In genomic region chr9:109498195-109499060, GRCh38 we compare ENCODE assay signal across 1 cellular context.
TF ChIP-seq lines count a peak whose summit lies in the region.

PTPN3 (minus strand) TSS chr9:109498307; CDS start chr9:109463434, 34,873 bp downstream.

TF ChIP-seq in HepG2, 621 proteins besides CTCF, POLR2A, EP300 and RAD21 (continued from another document and continues in another):
- TF ChIP-seq SSRP1 (CRISPR knock-in tag; IDR thresholded peaks at IDR 0.05) (no peak), ZNF281 (CRISPR knock-in tag; IDR thresholded peaks at IDR 0.05; ENCODE audit: borderline replicate concordance) (no peak), ZNF558 (CRISPR knock-in tag; IDR thresholded peaks at IDR 0.05; ENCODE audit: borderline replicate concordance) (no peak), NBN (conservative IDR thresholded peaks at IDR 0.05) (no peak), SAP130 (CRISPR knock-in tag; IDR thresholded peaks at IDR 0.05; ENCODE audit: low read depth) (peak; percentile 29; the same call in 1 of the 2 replicates), PHF5A (CRISPR knock-in tag; IDR thresholded peaks at IDR 0.05; ENCODE audit: low read depth, unreplicated experiment) (no peak), FOXO4 (CRISPR knock-in tag; conservative IDR thresholded peaks at IDR 0.05) (0 out of 2 replicates have a peak, but pooled peaks have one; percentile 69), PRDM10 (CRISPR knock-in tag; IDR thresholded peaks at IDR 0.05; ENCODE audit: low read depth) (no peak), ZNF576 (CRISPR knock-in tag; IDR thresholded peaks at IDR 0.05) (no peak), TP53 (CRISPR knock-in tag; conservative IDR thresholded peaks at IDR 0.05) (0 out of 2 replicates have a peak, but pooled peaks have one; percentile 27), ZNF777 (CRISPR knock-in tag; IDR thresholded peaks at IDR 0.05) (peak; percentile 97), RAD51 (IDR thresholded peaks at IDR 0.05; ENCODE audit: borderline replicate concordance) (no peak), MAX (IDR thresholded peaks at IDR 0.05) (peak; percentile 26; the same call in 1 of the 2 replicates), EZH2 (conservative IDR thresholded peaks at IDR 0.05; ENCODE audit: low read depth, low read length) (peak; percentile 58; the same call in 1 of the 2 replicates), ZBTB7A (CRISPR knock-in tag; IDR thresholded peaks at IDR 0.05) (0 out of 2 replicates have a peak, but pooled peaks have one; percentile 18), HCFC1 (IDR thresholded peaks at IDR 0.05; ENCODE audit: low read depth, low read length) (no peak), ZNF343 (CRISPR knock-in tag; IDR thresholded peaks at IDR 0.05) (no peak), ATF7 (IDR thresholded peaks at IDR 0.05) (no peak), ATF7 (CRISPR knock-in tag; IDR thresholded peaks at IDR 0.05) (peak; percentile 56; the same call in 1 of the 2 replicates), MTA3 (CRISPR knock-in tag; IDR thresholded peaks at IDR 0.05) (no peak), ZBTB4 (CRISPR knock-in tag; IDR thresholded peaks at IDR 0.05; ENCODE audit: borderline replicate concordance) (no peak), ZNF644 (CRISPR knock-in tag; IDR thresholded peaks at IDR 0.05; ENCODE audit: low read depth) (0 out of 2 replicates have a peak, but pooled peaks have one; percentile 14), SP1 (IDR thresholded peaks at IDR 0.05) (no peak), SP1 (CRISPR knock-in tag; IDR thresholded peaks at IDR 0.05) (no peak), SNAPC5 (CRISPR knock-in tag; IDR thresholded peaks at IDR 0.05; ENCODE audit: borderline replicate concordance) (no peak), CEBPZ (IDR thresholded peaks at IDR 0.05; ENCODE audit: low read length) (no peak), RBFOX2 (IDR thresholded peaks at IDR 0.05; ENCODE audit: low read depth, low read length) (0 out of 2 replicates have a peak, but pooled peaks have one; percentile 58), RARG (CRISPR knock-in tag; IDR thresholded peaks at IDR 0.05; ENCODE audit: low read depth) (no peak), SNAI1 (CRISPR knock-in tag; IDR thresholded peaks at IDR 0.05; ENCODE audit: borderline replicate concordance) (no peak), STAT5B (CRISPR knock-in tag; IDR thresholded peaks at IDR 0.05) (no peak), ZMYM2 (CRISPR knock-in tag; IDR thresholded peaks at IDR 0.05) (0 out of 2 replicates have a peak, but pooled peaks have one; percentile 24), SNAPC2 (CRISPR knock-in tag; IDR thresholded peaks at IDR 0.05) (no peak), ZBTB39 (CRISPR knock-in tag; IDR thresholded peaks at IDR 0.05) (no peak), ZNF124 (CRISPR knock-in tag; IDR thresholded peaks at IDR 0.05) (no peak), PITX1 (CRISPR knock-in tag; IDR thresholded peaks at IDR 0.05) (no peak), PHF20 (CRISPR knock-in tag; IDR thresholded peaks at IDR 0.05) (no peak), E2F2 (CRISPR knock-in tag; IDR thresholded peaks at IDR 0.05; ENCODE audit: borderline replicate concordance) (no peak), MEF2D (CRISPR knock-in tag; IDR thresholded peaks at IDR 0.05) (0 out of 2 replicates have a peak, but pooled peaks have one; percentile 44), THAP7 (CRISPR knock-in tag; IDR thresholded peaks at IDR 0.05) (0 out of 2 replicates have a peak, but pooled peaks have one; percentile 40), ATF7-NPFF (CRISPR knock-in tag; IDR thresholded peaks at IDR 0.05; ENCODE audit: low read depth) (0 out of 2 replicates have a peak, but pooled peaks have one; percentile 15), AGO2 (optimal IDR thresholded peaks at IDR 0.05; ENCODE audit: low read depth, low read length) (no peak), MZF1 (CRISPR knock-in tag; IDR thresholded peaks at IDR 0.05; ENCODE audit: borderline replicate concordance) (no peak), ZSCAN25 (CRISPR knock-in tag; IDR thresholded peaks at IDR 0.05) (no peak), TBP (CRISPR knock-in tag; IDR thresholded peaks at IDR 0.05) (no peak), ZFP62 (CRISPR knock-in tag; IDR thresholded peaks at IDR 0.05) (no peak)
